ENCODE assay signal across 23 cellular contexts in genomic region chr1:228976316-228976715, GRCh38.
DNase-seq lines count a peak whose midpoint lies in the region; ATAC-seq and TF ChIP-seq lines count a peak whose summit lies in the region.
"Had no signal": no experiment of that assay in that cellular context is flagged by ENCODE, and none has a peak within 500 bp of the region (broad histone marks: within the 10 kb centered on the region; RNA-seq: fewer than 3 reads in every experiment).

No MANE protein-coding gene starts in this region.

- H3K27ac Mint-ChIP-seq in type B pancreatic cell: no peak overlapping the region
- H3K27ac Mint-ChIP-seq: CD14-positive monocyte; CD4-positive, alpha-beta T cell had no signal

- no peak for ATAC-seq in GM21515 (IDR thresholded peaks at IDR 0.05; ENCODE audit: unreplicated experiment)
- no peak for ATAC-seq in HG02763 (IDR thresholded peaks at IDR 0.05; ENCODE audit: unreplicated experiment)
- ATAC-seq: A549, GM12878 had no signal

- no peak overlapping the region for H3K4me3 ChIP-seq in H7 (ENCODE audit: insufficient read depth, low read depth, low read length)
- H3K4me3 ChIP-seq in coronary artery: no peak overlapping the region
- H3K4me3 ChIP-seq: A549; BLaER1 treated with 17β-estradiol and CSF1 and Interleukin-3, amounts not matched to agents 10 nM and 100 nM; GM12878; GM23248 had no signal

- H3K27me3 ChIP-seq in H7 (ENCODE audit: control insufficient read depth, insufficient read depth, low read length): no peaks in the 10 kb centered on the region
- H3K27me3 ChIP-seq: BE2C; BLaER1 treated with 17β-estradiol and CSF1 and Interleukin-3, amounts not matched to agents 10 nM and 100 nM had no signal

- no peaks in the 10 kb centered on the region for H3K36me3 ChIP-seq in H7 (replicated peaks; ENCODE audit: control insufficient read depth, insufficient read depth, low read length)
- H3K36me3 ChIP-seq: BE2C; BLaER1 treated with 17β-estradiol and CSF1 and Interleukin-3, amounts not matched to agents 10 nM and 100 nM had no signal

- TF ChIP-seq CTCF in coronary artery (IDR thresholded peaks at IDR 0.05) (no peak), type B pancreatic cell (conservative IDR thresholded peaks at IDR 0.05) (no peak)

- DNase-seq in H7 (peak; percentile 17), coronary artery (ENCODE audit: low spot score) (peak; percentile 35), iPS-NIHi7 (ENCODE audit: extremely low spot score) (peak; percentile 7), type B pancreatic cell (ENCODE audit: extremely low spot score, unreplicated experiment) (peak; percentile 25), globus pallidus (ENCODE audit: low spot score) (no peak)
- DNase-seq: 8988T; ACHN; AML-193; BE2C; CD4-positive, alpha-beta T cell; CD8-positive, alpha-beta memory T cell; DMS 273 treated with DMSO at 0.1 percent for 48 hours; DMS79; EL; GDM1; GM23248; HCEC 1CT had no signal

- no peaks in the 10 kb centered on the region for H3K9me3 Mint-ChIP-seq in type B pancreatic cell
- H3K9me3 Mint-ChIP-seq: CD14-positive monocyte; CD4-positive, alpha-beta T cell; CD8-positive, alpha-beta memory T cell had no signal

- no peak overlapping the region for H3K27ac ChIP-seq in coronary artery
- H3K27ac ChIP-seq: A549; BLaER1 treated with 17β-estradiol and CSF1 and Interleukin-3, amounts not matched to agents 10 nM and 100 nM; GM23248 had no signal

- no peaks in the 10 kb centered on the region for H3K36me3 Mint-ChIP-seq in type B pancreatic cell
- H3K36me3 Mint-ChIP-seq: CD14-positive monocyte; CD8-positive, alpha-beta memory T cell had no signal

- H3K27me3 Mint-ChIP-seq in type B pancreatic cell: no peaks in the 10 kb centered on the region
- H3K27me3 Mint-ChIP-seq: CD4-positive, alpha-beta T cell; CD8-positive, alpha-beta memory T cell had no signal

- peaks cover 48% of the 10 kb centered on the region for H3K4me1 Mint-ChIP-seq in type B pancreatic cell (ENCODE audit: unreplicated experiment)
- H3K4me1 Mint-ChIP-seq: CD8-positive, alpha-beta memory T cell had no signal

- no peak overlapping the region for H3K4me3 Mint-ChIP-seq in type B pancreatic cell
- H3K4me3 Mint-ChIP-seq: CD14-positive monocyte; CD4-positive, alpha-beta T cell; CD8-positive, alpha-beta memory T cell had no signal
